1 cellular context compared by ENCODE assay signal in genomic region chr7:45939574-45939973, GRCh38.
TF ChIP-seq lines count a peak whose summit lies in the region.

No MANE protein-coding gene starts in this region.

TF ChIP-seq in SK-N-SH treated with all-trans-retinoic acid at 6 μM for 48 hours, 23 proteins besides CTCF, POLR2A, EP300 and RAD21 (continued from another document):
- TF ChIP-seq, protein P1, sequence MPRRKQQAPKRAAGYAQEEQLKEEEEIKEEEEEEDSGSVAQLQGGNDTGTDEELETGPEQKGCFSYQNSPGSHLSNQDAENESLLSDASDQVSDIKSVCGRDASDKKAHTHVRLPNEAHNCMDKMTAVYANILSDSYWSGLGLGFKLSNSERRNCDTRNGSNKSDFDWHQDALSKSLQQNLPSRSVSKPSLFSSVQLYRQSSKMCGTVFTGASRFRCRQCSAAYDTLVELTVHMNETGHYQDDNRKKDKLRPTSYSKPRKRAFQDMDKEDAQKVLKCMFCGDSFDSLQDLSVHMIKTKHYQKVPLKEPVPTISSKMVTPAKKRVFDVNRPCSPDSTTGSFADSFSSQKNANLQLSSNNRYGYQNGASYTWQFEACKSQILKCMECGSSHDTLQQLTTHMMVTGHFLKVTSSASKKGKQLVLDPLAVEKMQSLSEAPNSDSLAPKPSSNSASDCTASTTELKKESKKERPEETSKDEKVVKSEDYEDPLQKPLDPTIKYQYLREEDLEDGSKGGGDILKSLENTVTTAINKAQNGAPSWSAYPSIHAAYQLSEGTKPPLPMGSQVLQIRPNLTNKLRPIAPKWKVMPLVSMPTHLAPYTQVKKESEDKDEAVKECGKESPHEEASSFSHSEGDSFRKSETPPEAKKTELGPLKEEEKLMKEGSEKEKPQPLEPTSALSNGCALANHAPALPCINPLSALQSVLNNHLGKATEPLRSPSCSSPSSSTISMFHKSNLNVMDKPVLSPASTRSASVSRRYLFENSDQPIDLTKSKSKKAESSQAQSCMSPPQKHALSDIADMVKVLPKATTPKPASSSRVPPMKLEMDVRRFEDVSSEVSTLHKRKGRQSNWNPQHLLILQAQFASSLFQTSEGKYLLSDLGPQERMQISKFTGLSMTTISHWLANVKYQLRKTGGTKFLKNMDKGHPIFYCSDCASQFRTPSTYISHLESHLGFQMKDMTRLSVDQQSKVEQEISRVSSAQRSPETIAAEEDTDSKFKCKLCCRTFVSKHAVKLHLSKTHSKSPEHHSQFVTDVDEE (CRISPR knock-in tag; IDR thresholded peaks at IDR 0.05), result no peak
- no peak for TF ChIP-seq ZNF70 (CRISPR knock-in tag; IDR thresholded peaks at IDR 0.05)
- TF ChIP-seq ZFP3 (CRISPR knock-in tag; IDR thresholded peaks at IDR 0.05), result no peak
- no peak for TF ChIP-seq ZNF565 (CRISPR knock-in tag; conservative IDR thresholded peaks at IDR 0.05; ENCODE audit: low read depth)
- no peak for TF ChIP-seq ZFP30 (CRISPR knock-in tag; IDR thresholded peaks at IDR 0.05)
- TF ChIP-seq OSR1 (CRISPR knock-in tag; IDR thresholded peaks at IDR 0.05), result no peak
- TF ChIP-seq, protein P2, sequence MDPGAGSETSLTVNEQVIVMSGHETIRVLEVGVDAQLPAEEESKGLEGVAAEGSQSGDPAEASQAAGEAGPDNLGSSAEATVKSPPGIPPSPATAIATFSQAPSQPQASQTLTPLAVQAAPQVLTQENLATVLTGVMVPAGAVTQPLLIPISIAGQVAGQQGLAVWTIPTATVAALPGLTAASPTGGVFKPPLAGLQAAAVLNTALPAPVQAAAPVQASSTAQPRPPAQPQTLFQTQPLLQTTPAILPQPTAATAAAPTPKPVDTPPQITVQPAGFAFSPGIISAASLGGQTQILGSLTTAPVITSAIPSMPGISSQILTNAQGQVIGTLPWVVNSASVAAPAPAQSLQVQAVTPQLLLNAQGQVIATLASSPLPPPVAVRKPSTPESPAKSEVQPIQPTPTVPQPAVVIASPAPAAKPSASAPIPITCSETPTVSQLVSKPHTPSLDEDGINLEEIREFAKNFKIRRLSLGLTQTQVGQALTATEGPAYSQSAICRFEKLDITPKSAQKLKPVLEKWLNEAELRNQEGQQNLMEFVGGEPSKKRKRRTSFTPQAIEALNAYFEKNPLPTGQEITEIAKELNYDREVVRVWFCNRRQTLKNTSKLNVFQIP (CRISPR knock-in tag; IDR thresholded peaks at IDR 0.05; ENCODE audit: borderline replicate concordance, low read depth), result no peak
- TF ChIP-seq CSRNP3 (CRISPR knock-in tag; IDR thresholded peaks at IDR 0.05), result no peak
- no peak for TF ChIP-seq ZC3H10 (CRISPR knock-in tag; IDR thresholded peaks at IDR 0.05)
- no peak for TF ChIP-seq ESRRG (CRISPR knock-in tag; IDR thresholded peaks at IDR 0.05)
- no peak for TF ChIP-seq RARB (CRISPR knock-in tag; IDR thresholded peaks at IDR 0.05)
- no peak for TF ChIP-seq GLIS3 (CRISPR knock-in tag; IDR thresholded peaks at IDR 0.05)
- TF ChIP-seq ISL1 (CRISPR knock-in tag; IDR thresholded peaks at IDR 0.05), result no peak
- TF ChIP-seq, protein P3, sequence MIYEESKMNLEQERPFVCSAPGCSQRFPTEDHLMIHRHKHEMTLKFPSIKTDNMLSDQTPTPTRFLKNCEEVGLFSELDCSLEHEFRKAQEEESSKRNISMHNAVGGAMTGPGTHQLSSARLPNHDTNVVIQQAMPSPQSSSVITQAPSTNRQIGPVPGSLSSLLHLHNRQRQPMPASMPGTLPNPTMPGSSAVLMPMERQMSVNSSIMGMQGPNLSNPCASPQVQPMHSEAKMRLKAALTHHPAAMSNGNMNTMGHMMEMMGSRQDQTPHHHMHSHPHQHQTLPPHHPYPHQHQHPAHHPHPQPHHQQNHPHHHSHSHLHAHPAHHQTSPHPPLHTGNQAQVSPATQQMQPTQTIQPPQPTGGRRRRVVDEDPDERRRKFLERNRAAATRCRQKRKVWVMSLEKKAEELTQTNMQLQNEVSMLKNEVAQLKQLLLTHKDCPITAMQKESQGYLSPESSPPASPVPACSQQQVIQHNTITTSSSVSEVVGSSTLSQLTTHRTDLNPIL (CRISPR knock-in tag; IDR thresholded peaks at IDR 0.05; ENCODE audit: low read depth), result no peak
- no peak for TF ChIP-seq ZNF8 (CRISPR knock-in tag; IDR thresholded peaks at IDR 0.05)
- no peak for TF ChIP-seq TOX (CRISPR knock-in tag; IDR thresholded peaks at IDR 0.05; ENCODE audit: borderline replicate concordance)
- no peak for TF ChIP-seq BACH2 (CRISPR knock-in tag; IDR thresholded peaks at IDR 0.05; ENCODE audit: borderline replicate concordance)
- no peak for TF ChIP-seq CSDC2 (CRISPR knock-in tag; IDR thresholded peaks at IDR 0.05)
- TF ChIP-seq TCF4 (CRISPR knock-in tag; IDR thresholded peaks at IDR 0.05; ENCODE audit: borderline replicate concordance), result no peak
TF ChIP-seq in SK-N-SH treated with all-trans-retinoic acid at 6 μM for 48 hours: peak in this region for 0.
